2 cellular contexts compared by ENCODE assay signal in genomic region chr19:46975011-46975917, GRCh38.
TF ChIP-seq lines count a peak whose summit lies in the region.

No MANE protein-coding gene starts in this region.

TF ChIP-seq in A549, 52 proteins besides CTCF, POLR2A, EP300 and RAD21:
- TF ChIP-seq JUNB (IDR thresholded peaks at IDR 0.05) = no peak
- no peak for TF ChIP-seq MAFK (IDR thresholded peaks at IDR 0.05; ENCODE audit: partially characterized antibody)
- no peak for TF ChIP-seq CBX8 (IDR thresholded peaks at IDR 0.05)
- no peak for TF ChIP-seq EHF (CRISPR knock-in tag; IDR thresholded peaks at IDR 0.05)
- no peak for TF ChIP-seq EHMT2 (IDR thresholded peaks at IDR 0.05; ENCODE audit: low read depth)
- TF ChIP-seq PBX3 (IDR thresholded peaks at IDR 0.05) = no peak
- TF ChIP-seq E2F6 (IDR thresholded peaks at IDR 0.05; ENCODE audit: borderline replicate concordance, low read depth) = no peak
- no peak for TF ChIP-seq POLR2AphosphoS2 (conservative IDR thresholded peaks at IDR 0.05; ENCODE audit: low read length)
- no peak for TF ChIP-seq ZSCAN20 (CRISPR knock-in tag; IDR thresholded peaks at IDR 0.05)
- no peak for TF ChIP-seq USF2 (IDR thresholded peaks at IDR 0.05)
- no peak for TF ChIP-seq JUN (IDR thresholded peaks at IDR 0.05)
- TF ChIP-seq NFE2L2 (conservative IDR thresholded peaks at IDR 0.05; ENCODE audit: low read length) = no peak
- no peak for TF ChIP-seq FOSL2 (IDR thresholded peaks at IDR 0.05)
- TF ChIP-seq FOSL2 (CRISPR knock-in tag; IDR thresholded peaks at IDR 0.05) = no peak
- no peak for TF ChIP-seq RCOR1 (IDR thresholded peaks at IDR 0.05; ENCODE audit: low read depth, low read length)
- TF ChIP-seq TP53 (CRISPR knock-in tag; IDR thresholded peaks at IDR 0.05) = no peak
- no peak for TF ChIP-seq SREBF2 (IDR thresholded peaks at IDR 0.05)
- no peak for TF ChIP-seq KDM5A (IDR thresholded peaks at IDR 0.05)
- TF ChIP-seq, protein P1, sequence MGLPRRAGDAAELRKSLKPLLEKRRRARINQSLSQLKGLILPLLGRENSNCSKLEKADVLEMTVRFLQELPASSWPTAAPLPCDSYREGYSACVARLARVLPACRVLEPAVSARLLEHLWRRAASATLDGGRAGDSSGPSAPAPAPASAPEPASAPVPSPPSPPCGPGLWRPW (IDR thresholded peaks at IDR 0.05) = no peak
- no peak for TF ChIP-seq CHD2 (IDR thresholded peaks at IDR 0.05; ENCODE audit: low read length, partially characterized antibody)
- TF ChIP-seq KDM1A (IDR thresholded peaks at IDR 0.05; ENCODE audit: low read depth) = no peak
TF ChIP-seq in A549: peak in this region for 0.

TF ChIP-seq in IMR-90, 13 proteins besides CTCF, POLR2A, EP300 and RAD21:
- TF ChIP-seq SMC3 (IDR thresholded peaks at IDR 0.05; ENCODE audit: low read depth, low read length) = no peak
- TF ChIP-seq, protein P2, sequence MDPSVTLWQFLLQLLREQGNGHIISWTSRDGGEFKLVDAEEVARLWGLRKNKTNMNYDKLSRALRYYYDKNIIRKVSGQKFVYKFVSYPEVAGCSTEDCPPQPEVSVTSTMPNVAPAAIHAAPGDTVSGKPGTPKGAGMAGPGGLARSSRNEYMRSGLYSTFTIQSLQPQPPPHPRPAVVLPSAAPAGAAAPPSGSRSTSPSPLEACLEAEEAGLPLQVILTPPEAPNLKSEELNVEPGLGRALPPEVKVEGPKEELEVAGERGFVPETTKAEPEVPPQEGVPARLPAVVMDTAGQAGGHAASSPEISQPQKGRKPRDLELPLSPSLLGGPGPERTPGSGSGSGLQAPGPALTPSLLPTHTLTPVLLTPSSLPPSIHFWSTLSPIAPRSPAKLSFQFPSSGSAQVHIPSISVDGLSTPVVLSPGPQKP (IDR thresholded peaks at IDR 0.05; ENCODE audit: borderline replicate concordance, low read depth, low read length) = no peak
- TF ChIP-seq CHD1 (IDR thresholded peaks at IDR 0.05; ENCODE audit: low read depth, low read length) = no peak
TF ChIP-seq in IMR-90: peak in this region for 0.
